ENCODE assay signal across 29 cellular contexts in the genomic region with DNA sequence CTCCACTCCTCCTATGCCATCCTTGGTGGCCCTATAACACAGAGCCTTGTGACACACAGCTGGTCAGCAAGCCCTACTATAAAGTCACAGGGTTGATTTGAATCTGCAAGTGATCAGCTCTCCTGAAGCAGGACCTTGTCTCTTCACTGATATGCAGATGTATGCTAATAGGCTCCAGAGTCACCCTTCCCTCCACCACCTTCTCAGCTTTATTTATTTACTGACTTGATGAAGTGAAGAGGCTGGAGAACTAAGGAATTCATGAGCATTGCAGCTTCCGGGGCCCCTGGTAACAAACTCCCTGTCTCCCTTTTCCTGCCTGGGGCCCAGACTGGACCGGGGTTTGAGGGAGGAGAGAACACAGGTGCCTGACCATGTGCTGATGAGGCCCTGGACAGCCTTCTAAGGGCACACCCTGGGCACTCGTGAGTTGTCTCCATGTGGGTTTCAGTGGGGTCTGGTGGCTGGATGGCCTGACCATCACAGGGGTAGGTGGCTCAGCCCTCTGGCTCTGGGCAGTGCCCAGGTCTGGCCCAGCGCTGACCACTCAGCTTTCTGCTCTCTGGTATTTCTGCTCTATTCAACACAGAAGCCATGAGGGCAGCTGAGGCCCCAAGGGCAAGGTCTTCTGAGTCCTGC.
"Had no signal": no experiment of that assay in that cellular context is flagged by ENCODE, and none has a peak within 500 bp of the region (broad histone marks: within the 10 kb centered on the region; RNA-seq: fewer than 3 reads in every experiment).

No MANE protein-coding gene starts in this region.

- H3K36me3 Mint-ChIP-seq: immature natural killer cell, mesothelial cell of epicardium, naive B cell, type B pancreatic cell had no signal

- H3K4me3 ChIP-seq: coronary artery, esophagus squamous epithelium, heart right ventricle, left ventricle myocardium inferior, lower lobe of right lung, mucosa of descending colon, psoas muscle, skin epidermis, testis, tibial artery had no signal

- DNase-seq: dermis blood vessel endothelial cell; effector memory CD4-positive, alpha-beta T cell; esophagus squamous epithelium; foreskin melanocyte; glutamatergic neuron; heart right ventricle; hippocampal formation; immature natural killer cell; islet precursor cell; kidney glomerular epithelial cell; left colon; left ventricle myocardium inferior; lower lobe of right lung; mucosa of descending colon; naive B cell; nephron progenitor cell; nucleus accumbens; psoas muscle; stimulated activated CD4-positive, alpha-beta T cell treated with anti-CD3 and anti-CD28 coated beads, Interleukin-15, amount 100 ng/mL, for 24 hours; stimulated activated CD4-positive, alpha-beta T cell treated with anti-CD3 and anti-CD28 coated beads, Interleukin-2, amount 100 ng/mL, for 48 hours; stimulated activated naive CD4-positive, alpha-beta T cell; substantia nigra; testis had no signal

- H3K4me1 ChIP-seq: left ventricle myocardium inferior, lower lobe of right lung, psoas muscle, testis, tibial artery had no signal

- H3K9me3 ChIP-seq: esophagus squamous epithelium, heart right ventricle, left ventricle myocardium inferior, lower lobe of right lung, mucosa of descending colon, psoas muscle, testis, tibial artery had no signal

- H3K27me3 ChIP-seq: testis had no signal

- ATAC-seq: heart right ventricle, left colon, lower lobe of right lung, mucosa of descending colon, psoas muscle, right cardiac atrium had no signal

- H3K27ac Mint-ChIP-seq: immature natural killer cell, mesothelial cell of epicardium, naive B cell, nephron progenitor cell, type B pancreatic cell had no signal

- H3K4me3 Mint-ChIP-seq: immature natural killer cell, mesothelial cell of epicardium, naive B cell, nephron progenitor cell, type B pancreatic cell had no signal

- H3K4me1 Mint-ChIP-seq: immature natural killer cell, mesothelial cell of epicardium, naive B cell had no signal

- H3K27ac ChIP-seq: coronary artery, esophagus squamous epithelium, heart right ventricle, left ventricle myocardium inferior, lower lobe of right lung, psoas muscle, skin epidermis, testis, tibial artery had no signal

- H3K9me3 Mint-ChIP-seq: immature natural killer cell, mesothelial cell of epicardium, naive B cell, nephron progenitor cell, type B pancreatic cell had no signal

- H3K36me3 ChIP-seq: esophagus squamous epithelium, heart right ventricle, left ventricle myocardium inferior, lower lobe of right lung, tibial artery had no signal
